Comparison of ENCODE assay signal across 1 cellular context in the genomic region with DNA sequence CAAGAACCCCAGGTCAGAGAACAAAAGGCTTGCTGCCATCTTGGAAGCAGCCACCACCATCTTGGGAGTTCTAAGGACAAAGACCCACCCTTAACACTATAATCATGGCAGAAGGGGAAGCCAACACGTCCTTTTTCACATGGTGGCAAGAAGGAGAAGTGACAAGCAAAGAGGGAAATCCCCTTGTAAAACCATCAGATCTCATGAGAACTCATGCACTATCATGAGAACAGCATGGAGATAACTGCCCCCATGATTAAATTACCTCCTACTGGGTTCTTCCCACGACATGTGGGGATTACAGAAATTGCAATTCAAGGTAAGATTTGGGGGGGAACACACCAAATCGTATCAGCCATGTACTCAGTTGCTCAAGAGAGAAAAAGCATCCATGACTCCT.
TF ChIP-seq lines count a peak whose summit lies in the region.

No MANE protein-coding gene starts in this region.

TF ChIP-seq in GM12878, 131 proteins besides CTCF, POLR2A, EP300 and RAD21:
- TF ChIP-seq, protein P1, sequence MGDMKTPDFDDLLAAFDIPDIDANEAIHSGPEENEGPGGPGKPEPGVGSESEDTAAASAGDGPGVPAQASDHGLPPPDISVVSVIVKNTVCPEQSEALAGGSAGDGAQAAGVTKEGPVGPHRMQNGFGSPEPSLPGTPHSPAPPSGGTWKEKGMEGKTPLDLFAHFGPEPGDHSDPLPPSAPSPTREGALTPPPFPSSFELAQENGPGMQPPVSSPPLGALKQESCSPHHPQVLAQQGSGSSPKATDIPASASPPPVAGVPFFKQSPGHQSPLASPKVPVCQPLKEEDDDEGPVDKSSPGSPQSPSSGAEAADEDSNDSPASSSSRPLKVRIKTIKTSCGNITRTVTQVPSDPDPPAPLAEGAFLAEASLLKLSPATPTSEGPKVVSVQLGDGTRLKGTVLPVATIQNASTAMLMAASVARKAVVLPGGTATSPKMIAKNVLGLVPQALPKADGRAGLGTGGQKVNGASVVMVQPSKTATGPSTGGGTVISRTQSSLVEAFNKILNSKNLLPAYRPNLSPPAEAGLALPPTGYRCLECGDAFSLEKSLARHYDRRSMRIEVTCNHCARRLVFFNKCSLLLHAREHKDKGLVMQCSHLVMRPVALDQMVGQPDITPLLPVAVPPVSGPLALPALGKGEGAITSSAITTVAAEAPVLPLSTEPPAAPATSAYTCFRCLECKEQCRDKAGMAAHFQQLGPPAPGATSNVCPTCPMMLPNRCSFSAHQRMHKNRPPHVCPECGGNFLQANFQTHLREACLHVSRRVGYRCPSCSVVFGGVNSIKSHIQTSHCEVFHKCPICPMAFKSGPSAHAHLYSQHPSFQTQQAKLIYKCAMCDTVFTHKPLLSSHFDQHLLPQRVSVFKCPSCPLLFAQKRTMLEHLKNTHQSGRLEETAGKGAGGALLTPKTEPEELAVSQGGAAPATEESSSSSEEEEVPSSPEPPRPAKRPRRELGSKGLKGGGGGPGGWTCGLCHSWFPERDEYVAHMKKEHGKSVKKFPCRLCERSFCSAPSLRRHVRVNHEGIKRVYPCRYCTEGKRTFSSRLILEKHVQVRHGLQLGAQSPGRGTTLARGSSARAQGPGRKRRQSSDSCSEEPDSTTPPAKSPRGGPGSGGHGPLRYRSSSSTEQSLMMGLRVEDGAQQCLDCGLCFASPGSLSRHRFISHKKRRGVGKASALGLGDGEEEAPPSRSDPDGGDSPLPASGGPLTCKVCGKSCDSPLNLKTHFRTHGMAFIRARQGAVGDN (IDR thresholded peaks at IDR 0.05): peak; percentile 41; the same call in 1 of the 2 replicates
- TF ChIP-seq NFIC (IDR thresholded peaks at IDR 0.05; ENCODE audit: low read depth, low read length): peak; percentile 34; the same call in 1 of the 2 replicates
- peak; percentile 64; the same call in 1 of the 2 replicates for TF ChIP-seq SPI1 (IDR thresholded peaks at IDR 0.05; ENCODE audit: borderline replicate concordance, insufficient read depth, low read depth, low read length)
- TF ChIP-seq YY1 (IDR thresholded peaks at IDR 0.05; ENCODE audit: low read depth, low read length): peak; percentile 81
- no peak for TF ChIP-seq RB1 (IDR thresholded peaks at IDR 0.05; ENCODE audit: borderline replicate concordance)
- TF ChIP-seq BHLHE40 (IDR thresholded peaks at IDR 0.05; ENCODE audit: borderline replicate concordance in 1 of 2, low read depth in 2 of 2, low read length in 1 of 2): 0 out of 4 replicates have a peak, but pooled peaks of 1 of the 2 experiments have one; percentile 3
- no peak for TF ChIP-seq MXI1 (IDR thresholded peaks at IDR 0.05; ENCODE audit: low read depth, low read length)
- TF ChIP-seq ATF2 (IDR thresholded peaks at IDR 0.05; ENCODE audit: low read length): peak; percentile 71; the same call in 1 of the 2 replicates
- TF ChIP-seq TCF3 (IDR thresholded peaks at IDR 0.05; ENCODE audit: borderline replicate concordance, insufficient read depth, low read depth, low read length): no peak
- peak; percentile 27; the same call in 1 of the 2 replicates for TF ChIP-seq TCF12 (IDR thresholded peaks at IDR 0.05; ENCODE audit: low read depth, low read length)
- no peak for TF ChIP-seq ZBTB33 (IDR thresholded peaks at IDR 0.05)
- no peak for TF ChIP-seq ESRRA (IDR thresholded peaks at IDR 0.05; ENCODE audit: low read length)
- TF ChIP-seq FOXM1 (IDR thresholded peaks at IDR 0.05; ENCODE audit: low read depth, low read length): peak; percentile 25; the same call in 1 of the 2 replicates
- no peak for TF ChIP-seq JUNB (IDR thresholded peaks at IDR 0.05)
- TF ChIP-seq BCL3 (IDR thresholded peaks at IDR 0.05; ENCODE audit: borderline replicate concordance, insufficient read depth, low read depth, low read length, poor library complexity, severe bottlenecking): peak; percentile 95
- peak; percentile 29; the same call in 1 of the 2 replicates for TF ChIP-seq RUNX3 (IDR thresholded peaks at IDR 0.05; ENCODE audit: low read length)
- no peak for TF ChIP-seq ZSCAN29 (IDR thresholded peaks at IDR 0.05)
- TF ChIP-seq ZBED1 (IDR thresholded peaks at IDR 0.05; ENCODE audit: borderline replicate concordance): peak; percentile 76; the same call in 1 of the 2 replicates
- peak; percentile 16 for TF ChIP-seq MEF2B (IDR thresholded peaks at IDR 0.05; ENCODE audit: partially characterized antibody, poor library complexity, severe bottlenecking)
- 0 out of 2 replicates have a peak, but pooled peaks have one; percentile 23 for TF ChIP-seq GATAD2B (conservative IDR thresholded peaks at IDR 0.05; ENCODE audit: low read depth)
- TF ChIP-seq ZBTB11 (CRISPR knock-in tag; IDR thresholded peaks at IDR 0.05): no peak
